Comparison of ENCODE assay signal across 8 cellular contexts in the genomic region with DNA sequence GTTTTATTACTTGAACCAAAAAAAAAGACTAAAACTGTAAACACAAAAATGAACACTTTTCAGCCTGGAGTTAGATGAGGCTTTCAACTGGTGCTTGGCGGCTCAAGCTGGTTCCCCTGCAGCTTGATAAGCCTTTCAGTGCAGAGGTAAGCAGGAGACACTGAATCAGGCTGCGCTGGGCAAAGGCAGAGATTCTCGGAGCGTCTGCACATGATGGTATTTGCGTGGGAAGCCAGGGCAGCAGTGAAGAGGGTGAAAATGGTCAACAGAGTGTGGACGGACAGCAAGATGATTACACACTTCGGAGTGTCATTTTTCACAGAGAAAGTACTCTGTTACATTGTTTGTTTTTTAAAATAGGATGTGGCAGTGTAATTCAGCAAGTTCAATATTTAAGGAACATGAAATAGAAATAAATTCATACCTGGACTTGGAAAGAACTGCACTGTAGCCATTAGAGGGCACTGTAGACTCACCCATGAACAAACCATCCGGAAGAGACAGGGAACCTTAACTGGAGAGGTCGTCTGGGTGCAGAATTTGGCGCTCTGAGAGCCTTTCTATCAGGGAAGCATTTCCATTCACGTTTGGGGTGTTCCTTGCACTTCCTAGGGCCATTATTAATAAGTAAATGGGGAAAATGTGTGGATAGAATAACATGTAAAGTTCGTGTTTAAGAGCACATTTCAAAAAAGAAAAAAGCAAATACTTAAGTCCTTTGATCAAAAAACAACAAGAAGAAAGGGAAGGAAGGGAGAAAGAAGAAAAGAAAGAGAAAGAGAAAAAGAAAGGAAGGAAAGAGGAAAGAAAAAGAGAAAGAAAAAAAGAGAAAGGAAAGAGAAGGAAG.
DNase-seq lines count a peak whose midpoint lies in the region; ATAC-seq and TF ChIP-seq lines count a peak whose summit lies in the region.

No MANE protein-coding gene starts in this region.

- peak overlapping the region; percentile 66 for H3K4me3 Mint-ChIP-seq in activated B cell treated with CpG ODN at 0.5 μM for 24 hours

- peaks cover 23% of the 10 kb centered on the region for H3K4me1 Mint-ChIP-seq in activated B cell treated with CpG ODN at 0.5 μM for 24 hours

- no peaks in the 10 kb centered on the region for H3K27me3 Mint-ChIP-seq in activated B cell treated with CpG ODN at 0.5 μM for 24 hours

- no peak overlapping the region for H3K18ac ChIP-seq in neuronal stem cell (ENCODE audit: low read length)

- no peaks in the 10 kb centered on the region for H3K9me3 Mint-ChIP-seq in activated B cell treated with CpG ODN at 0.5 μM for 24 hours

- H3K14ac ChIP-seq in neuronal stem cell (ENCODE audit: low read length), result no peak overlapping the region

- intact Hi-C loops in activated B cell treated with CpG ODN at 0.5 μM for 24 hours (cut with micrococcal nuclease), result loop anchor here (1.0 to 10.0 kb wide), 6 partner anchors 262 to 1342 kb away; no protein-coding TSS in a partner anchor

- H2BK120ac ChIP-seq in neuronal stem cell (ENCODE audit: low read depth, low read length), result no peak overlapping the region

- no peak overlapping the region for H3K27ac Mint-ChIP-seq in activated B cell treated with CpG ODN at 0.5 μM for 24 hours

- DNase-seq in AG04449 (ENCODE audit: low read depth, low spot score) (peak; percentile 4), GM10266 (ENCODE audit: extremely low spot score) (peak; percentile 79), NCI-H2196 (lab: John Stamatoyannopoulos, UW; ENCODE audit: unreplicated experiment) (peak; percentile 73), activated B cell treated with CpG ODN at 0.5 μM for 24 hours (no peak), fibroblast of mammary gland (ENCODE audit: low read depth) (peak; percentile 72), neuronal stem cell (ENCODE audit: low spot score) (peak; percentile 33)

- WGBS in neuronal stem cell (ENCODE audit: extremely low coverage in 2 of 2, insufficient read length in 2 of 2, insufficient replicate concordance in 1 of 2), 2 donors, result no CpG with 5 or more reads among the region's 12 CpGs

- H3K27ac ChIP-seq in neuronal stem cell (replicated peaks; ENCODE audit: low read length), result no peak overlapping the region

- H3K4ac ChIP-seq in neuronal stem cell (ENCODE audit: low read length), result no peak overlapping the region

- ATAC-seq in HG03066 (IDR thresholded peaks at IDR 0.05; ENCODE audit: low read depth, unreplicated experiment) (peak; percentile 49), activated B cell treated with CpG ODN at 0.5 μM for 24 hours (ENCODE audit: low read depth) (no peak), GM19324 (IDR thresholded peaks at IDR 0.05; ENCODE audit: low FRiP score, unreplicated experiment) (no peak)

- H2BK15ac ChIP-seq in neuronal stem cell (ENCODE audit: low read length), result no peak overlapping the region

- no peaks in the 10 kb centered on the region for H3K79me1 ChIP-seq in neuronal stem cell (ENCODE audit: low read depth, low read length)

- H3K9me3 ChIP-seq in neuronal stem cell (replicated peaks in 1 of 2; ENCODE audit: control insufficient read depth in 2 of 2, insufficient read depth in 1 of 2, low read depth in 1 of 2, low read length in 2 of 2), result peaks cover 0 to 2% of the 10 kb centered on the region in 2 donors

- TF ChIP-seq CTCF in AG04449 (IDR thresholded peaks at IDR 0.05; ENCODE audit: insufficient read depth, low read length, missing control alignments) (peak; percentile 52), GM10266 (IDR thresholded peaks at IDR 0.05; ENCODE audit: control insufficient read depth, insufficient read depth, low read depth, missing control alignments) (peak; percentile 76), activated B cell treated with CpG ODN at 0.5 μM for 24 hours (IDR thresholded peaks at IDR 0.05) (no peak), fibroblast of mammary gland (conservative IDR thresholded peaks at IDR 0.05; ENCODE audit: control insufficient read depth, insufficient read depth, low read depth, low read length) (peak; percentile 84)

- H4K91ac ChIP-seq in neuronal stem cell (ENCODE audit: low read depth, low read length, poor library complexity), result no peak overlapping the region

- H3K9ac ChIP-seq in neuronal stem cell (ENCODE audit: low read depth, low read length, poor library complexity), result no peak overlapping the region

- peaks cover 0 to 10% (median 0%) of the 10 kb centered on the region in 3 experiments for H3K27me3 ChIP-seq in neuronal stem cell (ENCODE audit: control insufficient read depth in 3 of 3, insufficient read depth in 3 of 3, low read depth in 1 of 3, low read length in 3 of 3)

- H3K4me2 ChIP-seq in neuronal stem cell (ENCODE audit: insufficient read depth, low read length, poor library complexity, severe bottlenecking), result no peak overlapping the region

- CTCF ChIA-PET in AG04449 (lab: Yijun Ruan, JAX), result interaction anchor here (0.7 to 5.0 kb wide), 4 partner anchors 9 to 1238 kb away, joined by 3 to 15 read pairs (median 8); no protein-coding TSS in a partner anchor
- CTCF ChIA-PET in activated B cell treated with CpG ODN at 0.5 μM for 24 hours (lab: Charles Lee), result no interaction called here

- H3K36me3 ChIP-seq in neuronal stem cell (replicated peaks in 1 of 2; ENCODE audit: control insufficient read depth in 2 of 2, insufficient read depth in 2 of 2, low read length in 2 of 2), result peaks cover 3 to 30% of the 10 kb centered on the region in 2 donors

- no peak overlapping the region for H2AK5ac ChIP-seq in neuronal stem cell (ENCODE audit: low read depth, low read length)

- POLR2A ChIA-PET in AG04449 (lab: Yijun Ruan, JAX) (no interaction called here), activated B cell treated with CpG ODN at 0.5 μM for 24 hours (lab: Charles Lee) (no interaction called here)

- peaks cover under 1 to 1% of the 10 kb centered on the region in 2 donors for H3K4me1 ChIP-seq in neuronal stem cell (ENCODE audit: control insufficient read depth in 2 of 2, insufficient read depth in 1 of 2, low read depth in 1 of 2, low read length in 2 of 2)

- H2AFZ ChIP-seq in neuronal stem cell (ENCODE audit: low read length), result no peak overlapping the region

- peaks cover 29% of the 10 kb centered on the region for H3K36me3 Mint-ChIP-seq in activated B cell treated with CpG ODN at 0.5 μM for 24 hours (ENCODE audit: low read depth)

- H2BK12ac ChIP-seq in neuronal stem cell (ENCODE audit: low read length), result no peak overlapping the region

- H3K4me3 ChIP-seq in AG04449 (ENCODE audit: low read depth, low read length) (no peak overlapping the region), fibroblast of mammary gland (ENCODE audit: control insufficient read depth, low read depth, low read length) (no peak overlapping the region), neuronal stem cell (ENCODE audit: low read length in 2 of 2) (no peak overlapping the region)

- H2BK5ac ChIP-seq in neuronal stem cell (ENCODE audit: low read length), result no peak overlapping the region

- no peak overlapping the region for H4K8ac ChIP-seq in neuronal stem cell (ENCODE audit: low read depth, low read length)

- no peak overlapping the region for H3K23ac ChIP-seq in neuronal stem cell (ENCODE audit: low read depth, low read length, poor library complexity)
